In the genomic region with DNA sequence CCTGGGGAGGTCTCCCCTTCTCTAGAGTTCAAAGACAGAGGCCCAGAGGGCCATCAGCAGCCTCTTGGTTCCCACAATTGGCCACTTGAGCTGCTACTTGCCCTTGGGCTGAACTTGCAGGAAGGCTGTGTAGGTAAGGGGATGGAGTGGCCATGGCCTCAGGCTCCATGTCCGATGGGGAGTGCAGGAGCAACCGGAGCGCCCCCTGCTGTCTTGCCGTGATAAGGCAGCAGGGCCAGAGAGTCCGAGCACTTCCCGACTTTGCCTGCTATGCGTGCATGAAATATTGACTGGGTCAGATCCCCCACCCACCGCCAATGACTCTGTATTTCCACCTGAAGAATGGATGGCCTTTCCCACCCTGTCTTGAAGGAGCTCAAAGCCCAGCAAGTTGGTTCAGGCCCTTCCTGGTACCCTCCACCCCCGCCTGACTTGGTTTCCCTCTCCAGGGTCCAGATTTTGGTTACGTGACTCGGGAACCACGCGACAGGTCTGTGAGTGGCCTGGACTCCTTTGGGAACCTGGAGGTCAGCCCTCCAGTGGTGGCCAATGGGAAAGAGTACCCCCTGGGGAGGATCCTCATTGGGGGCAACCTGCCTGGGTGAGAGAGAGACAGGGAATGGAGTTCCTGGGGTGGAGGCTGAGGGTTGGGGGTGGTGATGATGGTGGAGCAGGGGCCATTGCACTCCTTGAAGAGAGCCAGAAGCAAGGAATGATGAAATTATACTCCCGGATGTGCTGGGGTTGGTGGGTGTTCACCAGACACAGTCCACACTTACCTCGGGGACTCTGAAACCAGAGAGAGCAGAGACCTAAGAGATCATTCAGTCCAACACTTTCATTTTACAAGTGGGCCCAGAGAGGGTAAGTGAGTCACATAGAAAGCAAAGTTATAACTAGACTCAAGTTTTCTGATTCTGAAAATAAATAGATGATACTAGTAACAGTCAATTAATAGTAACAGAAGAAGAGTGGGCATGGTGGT, we compare ENCODE assay signal across 9 cellular contexts. TPM values are rescaled to one million over a fixed set of nuclear protein-coding genes. Genes with fewer than 3 reads are reported as not detected.
DNase-seq lines count a peak whose midpoint lies in the region; TF ChIP-seq lines count a peak whose summit lies in the region.
"Had no signal": no experiment of that assay in that cellular context is flagged by ENCODE, and none has a peak within 500 bp of the region (broad histone marks: within the 10 kb centered on the region; RNA-seq: fewer than 3 reads in every experiment).

No MANE protein-coding gene starts in this region.

- H3K9me3 Mint-ChIP-seq in activated CD4-positive, alpha-beta T cell treated with anti-CD3 and anti-CD28 coated beads, Interleukin-2, amount 10 ng/mL, durations not matched to agents 24 days and 14 days: no peaks in the 10 kb centered on the region
- no peaks in the 10 kb centered on the region for H3K9me3 Mint-ChIP-seq in osteocyte (ENCODE audit: unreplicated experiment)

- peak; percentile 67 for TF ChIP-seq CTCF in osteocyte (IDR thresholded peaks at IDR 0.05)

- no peak overlapping the region for H3K4me3 Mint-ChIP-seq in activated CD4-positive, alpha-beta T cell treated with anti-CD3 and anti-CD28 coated beads, Interleukin-2, amount 10 ng/mL, durations not matched to agents 24 days and 14 days
- no peak overlapping the region for H3K4me3 Mint-ChIP-seq in osteocyte (ENCODE audit: unreplicated experiment)

- no peaks in the 10 kb centered on the region for H3K36me3 Mint-ChIP-seq in activated CD4-positive, alpha-beta T cell treated with anti-CD3 and anti-CD28 coated beads, Interleukin-2, amount 10 ng/mL, durations not matched to agents 24 days and 14 days (ENCODE audit: low read depth)
- no peaks in the 10 kb centered on the region for H3K36me3 Mint-ChIP-seq in osteocyte (ENCODE audit: unreplicated experiment)

- H3K27me3 Mint-ChIP-seq in activated CD4-positive, alpha-beta T cell treated with anti-CD3 and anti-CD28 coated beads, Interleukin-2, amount 10 ng/mL, durations not matched to agents 24 days and 14 days: no peaks in the 10 kb centered on the region
- H3K27me3 Mint-ChIP-seq in osteocyte (ENCODE audit: unreplicated experiment): no peaks in the 10 kb centered on the region

- intact Hi-C loops in activated CD4-positive, alpha-beta T cell treated with anti-CD3 and anti-CD28 coated beads, Interleukin-2, amount 10 ng/mL, durations not matched to agents 24 days and 14 days (cut with micrococcal nuclease): no loop called here

- no peak for TF ChIP-seq POLR2A in erythroblast (IDR thresholded peaks at IDR 0.05; ENCODE audit: low read length)

- peak; percentile 78 for DNase-seq in activated CD4-positive, alpha-beta T cell treated with anti-CD3 and anti-CD28 coated beads, Interleukin-2, amount 10 ng/mL, durations not matched to agents 24 days and 14 days
- DNase-seq in activated CD4-positive, alpha-beta T cell treated with anti-CD3 and anti-CD28 coated beads, Interleukin-2, amount 50 U/mL, for 4 hours: no peak
- DNase-seq in HT1080 (ENCODE audit: low read depth) (peak; percentile 66), SK-N-DZ (ENCODE audit: low spot score) (peak; percentile 6), erythroblast (lab: John Stamatoyannopoulos, UW) (peak; percentile 39 to 62), osteocyte (ENCODE audit: extremely low spot score, unreplicated experiment) (no peak), NCI-H774 (lab: John Stamatoyannopoulos, UW) (no peak), NCI-H446 treated with DMSO at 0.1 percent for 48 hours (lab: John Stamatoyannopoulos, UW) (no peak)

- H3K4me1 Mint-ChIP-seq in activated CD4-positive, alpha-beta T cell treated with anti-CD3 and anti-CD28 coated beads, Interleukin-2, amount 10 ng/mL, durations not matched to agents 24 days and 14 days: no peaks in the 10 kb centered on the region
- peaks cover 18% of the 10 kb centered on the region for H3K4me1 Mint-ChIP-seq in osteocyte (ENCODE audit: unreplicated experiment)

- no peak overlapping the region for H3K27ac Mint-ChIP-seq in activated CD4-positive, alpha-beta T cell treated with anti-CD3 and anti-CD28 coated beads, Interleukin-2, amount 10 ng/mL, durations not matched to agents 24 days and 14 days
- H3K27ac Mint-ChIP-seq in osteocyte (ENCODE audit: unreplicated experiment): no peak overlapping the region

RNA-seq across cellular contexts. Expression of a gene that starts 25.6 kb away (rescaled TPM):
- not detected in 2 replicates for total RNA-seq in activated CD4-positive, alpha-beta T cell treated with anti-CD3 and anti-CD28 coated beads, Interleukin-2, amount 10 ng/mL, durations not matched to agents 24 days and 14 days
- 0.39 and 0.57 TPM in 2 replicates for total RNA-seq in HT1080 (2014; rRNA removed; shearing (Covaris generic))
- 0.48 and 0.85 TPM in 2 replicates for polyA plus RNA-seq in HT1080 (2015; cell fraction: cytosol; rRNA removed)
- polyA plus RNA-seq in HT1080 (2015; cell fraction: nucleus; rRNA removed): 3.4 and 3.5 TPM in 2 replicates
- not detected in 2 replicates for polyA plus RNA-seq in SK-N-DZ (2014; cell fraction: cytosol; rRNA removed)
- not detected in 2 replicates for polyA plus RNA-seq in SK-N-DZ (2014; cell fraction: nucleus; rRNA removed)
- 0.39 and 0.73 TPM in 2 replicates for total RNA-seq in osteocyte
- polyA plus RNA-seq: adipose tissue had no signal

RNA-seq across cellular contexts. Expression of a gene that starts 33.5 kb away (rescaled TPM):
- 0.09 and 0.12 TPM in 2 replicates for total RNA-seq in activated CD4-positive, alpha-beta T cell treated with anti-CD3 and anti-CD28 coated beads, Interleukin-2, amount 10 ng/mL, durations not matched to agents 24 days and 14 days
- 0.05 and 0.13 TPM in 2 replicates for total RNA-seq in HT1080 (2014; rRNA removed; shearing (Covaris generic))
- 0.16 TPM in 1 of 2 replicates, not detected in the other for polyA plus RNA-seq in HT1080 (2015; cell fraction: cytosol; rRNA removed)
- 1.8 and 2.7 TPM in 2 replicates for polyA plus RNA-seq in HT1080 (2015; cell fraction: nucleus; rRNA removed)
- not detected in 2 replicates for polyA plus RNA-seq in SK-N-DZ (2014; cell fraction: cytosol; rRNA removed)
- not detected in 2 replicates for polyA plus RNA-seq in SK-N-DZ (2014; cell fraction: nucleus; rRNA removed)
- 0.50 TPM in 1 of 2 replicates, not detected in the other for total RNA-seq in osteocyte

Comparison
In these comparisons a context has a peak if more than half of its experiments do, and no peak if none do; other contexts are left out.
1. DNase-seq: peak in activated CD4-positive, alpha-beta T cell treated with anti-CD3 and anti-CD28 coated beads, Interleukin-2, amount 10 ng/mL, durations not matched to agents 24 days and 14 days (single experiment), HT1080 (single experiment), SK-N-DZ (single experiment) and erythroblast (2 of 2); none in activated CD4-positive, alpha-beta T cell treated with anti-CD3 and anti-CD28 coated beads, Interleukin-2, amount 50 U/mL, for 4 hours (0 of 2), osteocyte (single experiment), NCI-H774 (single experiment) and NCI-H446 treated with DMSO at 0.1 percent for 48 hours (single experiment).